8 cellular contexts compared by ENCODE assay signal in genomic region chr19:34253711-34254551, GRCh38. TPM values are rescaled to one million over a fixed set of nuclear protein-coding genes. Genes with fewer than 3 reads are reported as not detected.
A peak's percentile ranks its signal among the peaks of the same experiment; 100 is the strongest.
DNase-seq lines count a peak whose midpoint lies in the region; ATAC-seq and TF ChIP-seq lines count a peak whose summit lies in the region.

No MANE protein-coding gene starts in this region.

- intact Hi-C loops in Right ventricle myocardium inferior (cut with DNase I) = no loop called here

- peak; percentile 21 for ATAC-seq in HG02798 (IDR thresholded peaks at IDR 0.05; ENCODE audit: poor library complexity, unreplicated experiment)
- ATAC-seq in Right ventricle myocardium inferior = peak; percentile 84

- DNase-seq in stimulated activated CD4-positive, alpha-beta T cell treated with anti-CD3 and anti-CD28 coated beads, Interleukin-2, amount 100 ng/mL, for 4 hours (ENCODE audit: low read depth) = peak; percentile 70
- DNase-seq in stimulated activated CD4-positive, alpha-beta T cell treated with anti-CD3 and anti-CD28 coated beads, Interleukin-1b, Interleukin-23, amount 100 ng/mL, for 48 hours = no peak
- DNase-seq in NCI-H345 treated with DMSO at 0.1 percent for 48 hours (lab: John Stamatoyannopoulos, UW; ENCODE audit: unreplicated experiment) (peak; percentile 86), Right ventricle myocardium inferior (ENCODE audit: missing footprints) (peak; percentile 93), osteocyte (ENCODE audit: extremely low spot score, unreplicated experiment) (peak; percentile 91), NCI-H2029 (lab: John Stamatoyannopoulos, UW) (no peak)
- DNase-seq in activated naive CD4-positive, alpha-beta T cell treated with Interleukin-2 at 50 U/mL for 16 hours = peak; percentile 85

- H3K27me3 Mint-ChIP-seq in osteocyte (ENCODE audit: unreplicated experiment) = no peaks in the 10 kb centered on the region

- no peak for TF ChIP-seq CTCF in osteocyte (IDR thresholded peaks at IDR 0.05)

- H3K9me3 Mint-ChIP-seq in osteocyte (ENCODE audit: unreplicated experiment) = no peaks in the 10 kb centered on the region

- peak overlapping the region; percentile 91 for H3K4me3 Mint-ChIP-seq in osteocyte (ENCODE audit: unreplicated experiment)

- peaks cover 31% of the 10 kb centered on the region for H3K4me1 Mint-ChIP-seq in osteocyte (ENCODE audit: unreplicated experiment)

- H3K27ac Mint-ChIP-seq in osteocyte (ENCODE audit: unreplicated experiment) = peak overlapping the region; percentile 96

- H3K36me3 Mint-ChIP-seq in osteocyte (ENCODE audit: unreplicated experiment) = peaks cover 2% of the 10 kb centered on the region

RNA-seq across cellular contexts. Expression of gene GARRE1, which starts 0.4 kb away (rescaled TPM):
- 16.3 TPM for total RNA-seq in Right ventricle myocardium inferior
- total RNA-seq in osteocyte = 29.5 and 33.5 TPM in 2 replicates

Comparison
In these comparisons a context has a peak if more than half of its experiments do, and no peak if none do; other contexts are left out.
1. DNase-seq: peak in stimulated activated CD4-positive, alpha-beta T cell treated with anti-CD3 and anti-CD28 coated beads, Interleukin-2, amount 100 ng/mL, for 4 hours (single experiment), NCI-H345 treated with DMSO at 0.1 percent for 48 hours (single experiment), activated naive CD4-positive, alpha-beta T cell treated with Interleukin-2 at 50 U/mL for 16 hours (single experiment), Right ventricle myocardium inferior (single experiment) and osteocyte (single experiment); none in stimulated activated CD4-positive, alpha-beta T cell treated with anti-CD3 and anti-CD28 coated beads, Interleukin-1b, Interleukin-23, amount 100 ng/mL, for 48 hours (single experiment) and NCI-H2029 (single experiment).